Comparison of ENCODE assay signal across 23 cellular contexts in the genomic region with DNA sequence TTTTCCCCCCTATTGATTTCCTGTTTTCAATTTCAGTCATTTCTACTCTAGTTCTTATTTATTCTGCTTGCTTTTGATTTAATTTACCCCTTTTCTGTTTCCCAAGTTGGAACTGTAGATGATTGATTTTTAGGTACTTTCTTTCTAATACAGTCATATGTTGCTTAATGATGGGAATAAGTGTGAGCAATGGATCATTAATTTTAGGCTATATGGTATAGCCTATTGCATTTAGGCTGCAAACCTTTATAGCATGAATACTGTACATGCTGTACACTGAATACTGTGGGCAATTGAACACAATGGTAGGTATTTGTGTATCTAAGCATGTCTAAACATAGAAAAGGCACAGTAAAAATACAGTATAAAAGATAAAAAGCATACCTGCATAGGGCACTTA.
"Had no signal": no experiment of that assay in that cellular context is flagged by ENCODE, and none has a peak within 500 bp of the region (broad histone marks: within the 10 kb centered on the region; RNA-seq: fewer than 3 reads in every experiment).

No MANE protein-coding gene starts in this region.

- DNase-seq: IMR-90, Karpas-422, KG1, MG63, NCI-H1092, NCI-H1105 treated with DMSO at 0.1 percent for 48 hours, NCI-H1417 treated with DMSO at 0.1 percent for 48 hours, NCI-H146, NCI-H1694 treated with DMSO at 0.1 percent for 48 hours, NCI-H2029, NCI-H2081 treated with DMSO at 0.1 percent for 48 hours, NCI-H2171, NCI-H226, NCI-H446, NCI-H510A, NCI-H524 treated with DMSO at 0.1 percent for 48 hours, NCI-H69, NCI-H774, Right ventricle myocardium superior, RPMI8226, SIG-M5 had no signal

- FAIRE-seq: HepG2, RCC 7860 had no signal

- ATAC-seq: HepG2 had no signal
